1 cellular context compared by ENCODE assay signal in the genomic region with DNA sequence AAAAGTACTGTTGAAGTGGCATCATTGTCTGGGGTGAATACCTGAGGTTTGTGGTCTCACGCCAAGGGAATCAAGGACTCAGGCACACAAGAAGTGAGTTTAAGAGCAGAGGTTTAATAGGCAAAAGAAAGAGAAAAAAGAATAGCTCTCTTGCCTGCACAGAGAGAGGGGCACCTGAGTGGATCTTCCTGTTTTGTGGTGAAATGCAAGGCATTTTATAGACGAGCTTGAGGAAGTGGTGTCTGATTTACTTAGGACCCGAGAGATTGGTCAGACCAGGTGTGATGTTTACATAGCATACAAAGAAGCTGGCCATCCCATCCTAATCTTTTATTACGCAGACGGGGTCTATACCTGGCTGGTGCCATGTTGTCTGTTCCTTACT.
TF ChIP-seq lines count a peak whose summit lies in the region.

No MANE protein-coding gene starts in this region.

TF ChIP-seq in GM23338, 12 proteins besides CTCF, POLR2A, EP300 and RAD21:
- TF ChIP-seq, protein P1, sequence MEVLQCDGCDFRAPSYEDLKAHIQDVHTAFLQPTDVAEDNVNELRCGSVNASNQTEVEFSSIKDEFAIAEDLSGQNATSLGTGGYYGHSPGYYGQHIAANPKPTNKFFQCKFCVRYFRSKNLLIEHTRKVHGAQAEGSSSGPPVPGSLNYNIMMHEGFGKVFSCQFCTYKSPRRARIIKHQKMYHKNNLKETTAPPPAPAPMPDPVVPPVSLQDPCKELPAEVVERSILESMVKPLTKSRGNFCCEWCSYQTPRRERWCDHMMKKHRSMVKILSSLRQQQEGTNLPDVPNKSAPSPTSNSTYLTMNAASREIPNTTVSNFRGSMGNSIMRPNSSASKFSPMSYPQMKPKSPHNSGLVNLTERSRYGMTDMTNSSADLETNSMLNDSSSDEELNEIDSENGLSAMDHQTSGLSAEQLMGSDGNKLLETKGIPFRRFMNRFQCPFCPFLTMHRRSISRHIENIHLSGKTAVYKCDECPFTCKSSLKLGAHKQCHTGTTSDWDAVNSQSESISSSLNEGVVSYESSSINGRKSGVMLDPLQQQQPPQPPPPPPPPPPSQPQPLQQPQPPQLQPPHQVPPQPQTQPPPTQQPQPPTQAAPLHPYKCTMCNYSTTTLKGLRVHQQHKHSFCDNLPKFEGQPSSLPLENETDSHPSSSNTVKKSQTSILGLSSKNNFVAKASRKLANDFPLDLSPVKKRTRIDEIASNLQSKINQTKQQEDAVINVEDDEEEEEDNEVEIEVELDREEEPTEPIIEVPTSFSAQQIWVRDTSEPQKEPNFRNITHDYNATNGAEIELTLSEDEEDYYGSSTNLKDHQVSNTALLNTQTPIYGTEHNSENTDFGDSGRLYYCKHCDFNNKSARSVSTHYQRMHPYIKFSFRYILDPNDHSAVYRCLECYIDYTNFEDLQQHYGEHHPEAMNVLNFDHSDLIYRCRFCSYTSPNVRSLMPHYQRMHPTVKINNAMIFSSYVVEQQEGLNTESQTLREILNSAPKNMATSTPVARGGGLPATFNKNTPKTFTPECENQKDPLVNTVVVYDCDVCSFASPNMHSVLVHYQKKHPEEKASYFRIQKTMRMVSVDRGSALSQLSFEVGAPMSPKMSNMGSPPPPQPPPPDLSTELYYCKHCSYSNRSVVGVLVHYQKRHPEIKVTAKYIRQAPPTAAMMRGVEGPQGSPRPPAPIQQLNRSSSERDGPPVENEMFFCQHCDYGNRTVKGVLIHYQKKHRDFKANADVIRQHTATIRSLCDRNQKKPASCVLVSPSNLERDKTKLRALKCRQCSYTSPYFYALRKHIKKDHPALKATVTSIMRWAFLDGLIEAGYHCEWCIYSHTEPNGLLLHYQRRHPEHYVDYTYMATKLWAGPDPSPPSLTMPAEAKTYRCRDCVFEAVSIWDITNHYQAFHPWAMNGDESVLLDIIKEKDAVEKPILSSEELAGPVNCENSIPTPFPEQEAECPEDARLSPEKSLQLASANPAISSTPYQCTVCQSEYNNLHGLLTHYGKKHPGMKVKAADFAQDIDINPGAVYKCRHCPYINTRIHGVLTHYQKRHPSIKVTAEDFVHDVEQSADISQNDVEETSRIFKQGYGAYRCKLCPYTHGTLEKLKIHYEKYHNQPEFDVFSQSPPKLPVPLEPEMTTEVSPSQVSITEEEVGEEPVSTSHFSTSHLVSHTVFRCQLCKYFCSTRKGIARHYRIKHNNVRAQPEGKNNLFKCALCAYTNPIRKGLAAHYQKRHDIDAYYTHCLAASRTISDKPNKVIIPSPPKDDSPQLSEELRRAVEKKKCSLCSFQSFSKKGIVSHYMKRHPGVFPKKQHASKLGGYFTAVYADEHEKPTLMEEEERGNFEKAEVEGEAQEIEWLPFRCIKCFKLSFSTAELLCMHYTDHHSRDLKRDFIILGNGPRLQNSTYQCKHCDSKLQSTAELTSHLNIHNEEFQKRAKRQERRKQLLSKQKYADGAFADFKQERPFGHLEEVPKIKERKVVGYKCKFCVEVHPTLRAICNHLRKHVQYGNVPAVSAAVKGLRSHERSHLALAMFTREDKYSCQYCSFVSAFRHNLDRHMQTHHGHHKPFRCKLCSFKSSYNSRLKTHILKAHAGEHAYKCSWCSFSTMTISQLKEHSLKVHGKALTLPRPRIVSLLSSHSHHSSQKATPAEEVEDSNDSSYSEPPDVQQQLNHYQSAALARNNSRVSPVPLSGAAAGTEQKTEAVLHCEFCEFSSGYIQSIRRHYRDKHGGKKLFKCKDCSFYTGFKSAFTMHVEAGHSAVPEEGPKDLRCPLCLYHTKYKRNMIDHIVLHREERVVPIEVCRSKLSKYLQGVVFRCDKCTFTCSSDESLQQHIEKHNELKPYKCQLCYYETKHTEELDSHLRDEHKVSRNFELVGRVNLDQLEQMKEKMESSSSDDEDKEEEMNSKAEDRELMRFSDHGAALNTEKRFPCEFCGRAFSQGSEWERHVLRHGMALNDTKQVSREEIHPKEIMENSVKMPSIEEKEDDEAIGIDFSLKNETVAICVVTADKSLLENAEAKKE (CRISPR knock-in tag; IDR thresholded peaks at IDR 0.05): no peak
- TF ChIP-seq, protein P2, sequence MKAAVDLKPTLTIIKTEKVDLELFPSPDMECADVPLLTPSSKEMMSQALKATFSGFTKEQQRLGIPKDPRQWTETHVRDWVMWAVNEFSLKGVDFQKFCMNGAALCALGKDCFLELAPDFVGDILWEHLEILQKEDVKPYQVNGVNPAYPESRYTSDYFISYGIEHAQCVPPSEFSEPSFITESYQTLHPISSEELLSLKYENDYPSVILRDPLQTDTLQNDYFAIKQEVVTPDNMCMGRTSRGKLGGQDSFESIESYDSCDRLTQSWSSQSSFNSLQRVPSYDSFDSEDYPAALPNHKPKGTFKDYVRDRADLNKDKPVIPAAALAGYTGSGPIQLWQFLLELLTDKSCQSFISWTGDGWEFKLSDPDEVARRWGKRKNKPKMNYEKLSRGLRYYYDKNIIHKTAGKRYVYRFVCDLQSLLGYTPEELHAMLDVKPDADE (IDR thresholded peaks at IDR 0.05): no peak
- no peak for TF ChIP-seq CREB1 (CRISPR knock-in tag; IDR thresholded peaks at IDR 0.05; ENCODE audit: low read depth)
- TF ChIP-seq ZNF114 (CRISPR knock-in tag; IDR thresholded peaks at IDR 0.05): no peak
- TF ChIP-seq NANOG (IDR thresholded peaks at IDR 0.05; ENCODE audit: borderline replicate concordance): no peak
- no peak for TF ChIP-seq POLR2AphosphoS5 (IDR thresholded peaks at IDR 0.05; ENCODE audit: low read depth)
- no peak for TF ChIP-seq JUNB (IDR thresholded peaks at IDR 0.05; ENCODE audit: unreplicated experiment)
- TF ChIP-seq STAT1 (IDR thresholded peaks at IDR 0.05; ENCODE audit: unreplicated experiment): no peak
- no peak for TF ChIP-seq ZNF331 (CRISPR knock-in tag; IDR thresholded peaks at IDR 0.05; ENCODE audit: low read depth)
- TF ChIP-seq, protein P3, sequence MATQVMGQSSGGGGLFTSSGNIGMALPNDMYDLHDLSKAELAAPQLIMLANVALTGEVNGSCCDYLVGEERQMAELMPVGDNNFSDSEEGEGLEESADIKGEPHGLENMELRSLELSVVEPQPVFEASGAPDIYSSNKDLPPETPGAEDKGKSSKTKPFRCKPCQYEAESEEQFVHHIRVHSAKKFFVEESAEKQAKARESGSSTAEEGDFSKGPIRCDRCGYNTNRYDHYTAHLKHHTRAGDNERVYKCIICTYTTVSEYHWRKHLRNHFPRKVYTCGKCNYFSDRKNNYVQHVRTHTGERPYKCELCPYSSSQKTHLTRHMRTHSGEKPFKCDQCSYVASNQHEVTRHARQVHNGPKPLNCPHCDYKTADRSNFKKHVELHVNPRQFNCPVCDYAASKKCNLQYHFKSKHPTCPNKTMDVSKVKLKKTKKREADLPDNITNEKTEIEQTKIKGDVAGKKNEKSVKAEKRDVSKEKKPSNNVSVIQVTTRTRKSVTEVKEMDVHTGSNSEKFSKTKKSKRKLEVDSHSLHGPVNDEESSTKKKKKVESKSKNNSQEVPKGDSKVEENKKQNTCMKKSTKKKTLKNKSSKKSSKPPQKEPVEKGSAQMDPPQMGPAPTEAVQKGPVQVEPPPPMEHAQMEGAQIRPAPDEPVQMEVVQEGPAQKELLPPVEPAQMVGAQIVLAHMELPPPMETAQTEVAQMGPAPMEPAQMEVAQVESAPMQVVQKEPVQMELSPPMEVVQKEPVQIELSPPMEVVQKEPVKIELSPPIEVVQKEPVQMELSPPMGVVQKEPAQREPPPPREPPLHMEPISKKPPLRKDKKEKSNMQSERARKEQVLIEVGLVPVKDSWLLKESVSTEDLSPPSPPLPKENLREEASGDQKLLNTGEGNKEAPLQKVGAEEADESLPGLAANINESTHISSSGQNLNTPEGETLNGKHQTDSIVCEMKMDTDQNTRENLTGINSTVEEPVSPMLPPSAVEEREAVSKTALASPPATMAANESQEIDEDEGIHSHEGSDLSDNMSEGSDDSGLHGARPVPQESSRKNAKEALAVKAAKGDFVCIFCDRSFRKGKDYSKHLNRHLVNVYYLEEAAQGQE (IDR thresholded peaks at IDR 0.05; ENCODE audit: unreplicated experiment): no peak
- no peak for TF ChIP-seq EZH2 (IDR thresholded peaks at IDR 0.05; ENCODE audit: low read depth, unreplicated experiment)
- no peak for TF ChIP-seq EZH2phosphoT487 (IDR thresholded peaks at IDR 0.05; ENCODE audit: unreplicated experiment)
